Comparison of ENCODE assay signal across 22 cellular contexts in the genomic region with DNA sequence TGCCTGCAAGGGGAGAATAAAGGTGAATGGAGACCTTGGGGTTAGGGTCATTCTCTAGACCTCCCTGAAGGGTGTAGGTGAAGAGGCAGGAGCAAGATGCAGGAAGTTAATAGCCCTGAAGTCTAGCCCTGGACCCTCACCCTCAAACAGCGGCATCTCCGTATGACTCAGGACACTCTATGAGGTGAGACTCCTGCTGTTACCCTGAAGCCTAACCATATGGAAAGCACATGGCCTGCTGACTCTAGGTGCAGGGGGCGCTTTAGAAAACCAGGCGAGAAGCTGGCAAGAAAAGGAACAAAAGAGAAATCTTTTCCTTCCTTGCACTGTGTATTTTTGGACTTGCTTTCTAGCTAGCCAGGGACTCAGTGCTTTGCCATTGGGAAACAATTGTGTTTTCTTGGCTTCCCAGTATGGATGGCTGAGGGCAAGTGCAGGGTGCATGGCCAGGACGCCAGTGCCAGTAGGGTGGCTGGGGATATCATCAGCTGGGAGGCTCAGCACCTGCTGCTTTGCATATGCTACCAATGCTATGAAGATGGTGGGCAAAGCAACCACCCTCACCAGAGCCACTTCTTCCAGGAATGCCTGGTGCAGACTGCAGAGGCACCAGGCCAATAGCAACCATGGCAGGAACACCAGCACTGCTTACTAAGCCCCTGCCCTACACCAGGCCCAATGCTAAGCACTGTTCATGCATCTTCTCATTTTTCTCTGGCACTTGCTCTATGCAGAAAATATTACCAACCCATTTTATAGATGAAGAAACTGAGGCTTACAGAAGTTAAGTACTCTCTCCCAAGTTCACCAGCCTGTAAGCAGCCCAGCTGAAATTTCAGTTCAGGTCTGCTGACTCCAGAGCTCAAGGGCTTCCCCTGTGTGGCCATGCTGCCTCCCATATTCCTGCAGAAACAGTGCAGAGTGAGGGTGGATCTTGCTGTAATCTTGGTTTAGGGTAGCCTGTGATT.
"Had no signal": no experiment of that assay in that cellular context is flagged by ENCODE, and none has a peak within 500 bp of the region (broad histone marks: within the 10 kb centered on the region; RNA-seq: fewer than 3 reads in every experiment).

No MANE protein-coding gene starts in this region.

- H3K9me3 ChIP-seq: body of pancreas, colonic mucosa had no signal

- DNase-seq: activated B cell treated with CpG ODN at 0.5 μM for 24 hours; activated CD4-positive, alpha-beta memory T cell treated with anti-CD3 and anti-CD28 coated beads, Interleukin-2, amount 10 ng/mL, durations not matched to agents 7 days and 5 days; activated CD4-positive, alpha-beta T cell treated with anti-CD3 and anti-CD28 coated beads for 48 hours; activated CD8-positive, alpha-beta memory T cell treated with anti-CD3 and anti-CD28 coated beads, Interleukin-2, amount 10 ng/mL, durations not matched to agents 7 days and 5 days; activated naive CD4-positive, alpha-beta T cell; activated naive CD8-positive, alpha-beta T cell treated with anti-CD3 and anti-CD28 coated beads for 36 hours; amniotic stem cell; body of pancreas; central memory CD4-positive, alpha-beta T cell; colonic mucosa; erythroblast; foreskin melanocyte; kidney; nephron progenitor cell; nucleus accumbens; stimulated activated CD8-positive, alpha-beta memory T cell treated with anti-CD3 and anti-CD28 coated beads, Interleukin-4, amount 100 ng/mL, for 48 hours; stimulated activated naive CD4-positive, alpha-beta T cell had no signal

- H3K27ac ChIP-seq: body of pancreas, colonic mucosa had no signal

- H3K4me1 ChIP-seq: body of pancreas, colonic mucosa had no signal

- H3K36me3 Mint-ChIP-seq: activated CD8-positive, alpha-beta memory T cell treated with anti-CD3 and anti-CD28 coated beads, Interleukin-2, amount 10 ng/mL, durations not matched to agents 7 days and 5 days had no signal

- H3K4me1 Mint-ChIP-seq: activated CD4-positive, alpha-beta memory T cell treated with anti-CD3 and anti-CD28 coated beads, Interleukin-2, amount 10 ng/mL, durations not matched to agents 7 days and 5 days; activated CD8-positive, alpha-beta memory T cell treated with anti-CD3 and anti-CD28 coated beads, Interleukin-2, amount 10 ng/mL, durations not matched to agents 7 days and 5 days; activated naive CD8-positive, alpha-beta T cell treated with anti-CD3 and anti-CD28 coated beads for 36 hours had no signal

- H3K9me3 Mint-ChIP-seq: activated CD4-positive, alpha-beta memory T cell treated with anti-CD3 and anti-CD28 coated beads, Interleukin-2, amount 10 ng/mL, durations not matched to agents 7 days and 5 days; T-helper 2 cell treated with Interferon-gamma antibody and Interleukin-4, amounts not matched to agents 5 μg/mL and 100 μg/mL, for 36 hours had no signal

- H3K27ac Mint-ChIP-seq: activated B cell treated with CpG ODN at 0.5 μM for 24 hours; activated CD4-positive, alpha-beta memory T cell treated with anti-CD3 and anti-CD28 coated beads, Interleukin-2, amount 10 ng/mL, durations not matched to agents 7 days and 5 days; activated CD8-positive, alpha-beta memory T cell treated with anti-CD3 and anti-CD28 coated beads, Interleukin-2, amount 10 ng/mL, durations not matched to agents 7 days and 5 days; activated naive CD8-positive, alpha-beta T cell treated with anti-CD3 and anti-CD28 coated beads for 36 hours; nephron progenitor cell; T-helper 2 cell treated with Interferon-gamma antibody and Interleukin-4, amounts not matched to agents 5 μg/mL and 100 μg/mL, for 36 hours had no signal

- H3K27me3 ChIP-seq: body of pancreas, colonic mucosa had no signal

- H3K36me3 ChIP-seq: colonic mucosa had no signal

- H3K4me3 ChIP-seq: body of pancreas, colonic mucosa, lung had no signal

- H3K4me3 Mint-ChIP-seq: activated B cell treated with CpG ODN at 0.5 μM for 24 hours; activated CD4-positive, alpha-beta memory T cell treated with anti-CD3 and anti-CD28 coated beads, Interleukin-2, amount 10 ng/mL, durations not matched to agents 7 days and 5 days; activated CD8-positive, alpha-beta memory T cell treated with anti-CD3 and anti-CD28 coated beads, Interleukin-2, amount 10 ng/mL, durations not matched to agents 7 days and 5 days; activated naive CD8-positive, alpha-beta T cell treated with anti-CD3 and anti-CD28 coated beads for 36 hours; nephron progenitor cell; T-helper 2 cell treated with Interferon-gamma antibody and Interleukin-4, amounts not matched to agents 5 μg/mL and 100 μg/mL, for 36 hours had no signal

- ATAC-seq: activated CD8-positive, alpha-beta memory T cell treated with anti-CD3 and anti-CD28 coated beads, Interleukin-2, amount 10 ng/mL, durations not matched to agents 7 days and 5 days; body of pancreas; left lobe of liver had no signal

- H3K27me3 Mint-ChIP-seq: activated B cell treated with CpG ODN at 0.5 μM for 24 hours; activated CD4-positive, alpha-beta memory T cell treated with anti-CD3 and anti-CD28 coated beads, Interleukin-2, amount 10 ng/mL, durations not matched to agents 7 days and 5 days; activated CD8-positive, alpha-beta memory T cell treated with anti-CD3 and anti-CD28 coated beads, Interleukin-2, amount 10 ng/mL, durations not matched to agents 7 days and 5 days; activated naive CD8-positive, alpha-beta T cell treated with anti-CD3 and anti-CD28 coated beads for 36 hours had no signal

- FAIRE-seq: endometrium, kidney, TTC549 had no signal
